Comparison of ENCODE assay signal across 15 cellular contexts in genomic region chr21:23131177-23131576, GRCh38.
DNase-seq lines count a peak whose midpoint lies in the region; ATAC-seq and TF ChIP-seq lines count a peak whose summit lies in the region.
"Had no signal": no experiment of that assay in that cellular context is flagged by ENCODE, and none has a peak within 500 bp of the region (broad histone marks: within the 10 kb centered on the region; RNA-seq: fewer than 3 reads in every experiment).

No MANE protein-coding gene starts in this region.

- no peak for ATAC-seq in HG02623 (IDR thresholded peaks at IDR 0.05; ENCODE audit: unreplicated experiment)
- ATAC-seq: activated T-cell treated with anti-CD3 and anti-CD28 coated beads, Interleukin-2, amount 50 U/mL, for 4 hours; left cardiac atrium had no signal

- H3K27ac ChIP-seq in 22Rv1 = no peak overlapping the region
- H3K27ac ChIP-seq in VCaP = no peak overlapping the region
- H3K27ac ChIP-seq: colonic mucosa, esophagus squamous epithelium had no signal

- DNase-seq in ELR (ENCODE audit: low read depth) = peak; percentile 18
- peak; percentile 2 for DNase-seq in NCI-H526 treated with DMSO at 0.1 percent for 48 hours (lab: John Stamatoyannopoulos, UW)
- no peak for DNase-seq in activated T-cell treated with anti-CD3 and anti-CD28 coated beads, Interleukin-2, amount 50 U/mL, for 1 hour
- DNase-seq in NCI-H2227 (lab: John Stamatoyannopoulos, UW; ENCODE audit: unreplicated experiment) = no peak
- no peak for DNase-seq in C1 segment of cervical spinal cord (lab: John Stamatoyannopoulos, UW)
- DNase-seq: activated CD4-positive, alpha-beta T cell treated with anti-CD3 and anti-CD28 coated beads for 4 hours; activated T-cell treated with anti-CD3 and anti-CD28 coated beads, Interleukin-2, amount 50 U/mL, for 4 hours; colonic mucosa; DMS79; esophagus squamous epithelium; left cardiac atrium; T-helper 1 cell had no signal

- peak; percentile 62 for TF ChIP-seq CTCF in 22Rv1 (IDR thresholded peaks at IDR 0.05)
- TF ChIP-seq CTCF in VCaP (conservative IDR thresholded peaks at IDR 0.05) = peak; percentile 93

Comparison
In these comparisons a context has a peak if more than half of its experiments do, and no peak if none do; other contexts are left out.
1. DNase-seq: peak in ELR (single experiment) and NCI-H526 treated with DMSO at 0.1 percent for 48 hours (single experiment); none in activated T-cell treated with anti-CD3 and anti-CD28 coated beads, Interleukin-2, amount 50 U/mL, for 1 hour (single experiment), NCI-H2227 (single experiment) and C1 segment of cervical spinal cord (0 of 14).